ENCODE assay signal across 30 cellular contexts in genomic region chr1:39596163-39596562, GRCh38. TPM values are rescaled to one million over a fixed set of nuclear protein-coding genes. Genes with fewer than 3 reads are reported as not detected.
"Had no signal": no experiment of that assay in that cellular context is flagged by ENCODE, and none has a peak within 500 bp of the region (broad histone marks: within the 10 kb centered on the region; RNA-seq: fewer than 3 reads in every experiment).

No MANE protein-coding gene starts in this region.

- H3K4me1 ChIP-seq: left ventricle myocardium inferior, pancreas, prostate gland, sigmoid colon, thyroid gland, transverse colon, upper lobe of left lung, vagina had no signal

- H3K4me3 ChIP-seq: left ventricle myocardium inferior, lung, pancreas, prostate gland, sigmoid colon, smooth muscle cell, thyroid gland, transverse colon, upper lobe of left lung, vagina had no signal

- H3K27me3 ChIP-seq: pancreas, thyroid gland, upper lobe of left lung, vagina had no signal

- FAIRE-seq: keratinocyte, pancreas had no signal

- H3K4me2 ChIP-seq: smooth muscle cell had no signal

- DNase-seq: hippocampal formation; kidney glomerular epithelial cell; left cardiac atrium; left ventricle myocardium inferior; mesendoderm; naive B cell; natural killer cell; nephron progenitor cell; nucleus accumbens; pancreas; retina; right cardiac atrium; sigmoid colon; stimulated activated CD4-positive, alpha-beta T cell treated with anti-CD3 and anti-CD28 coated beads, Interleukin-1b, Interleukin-23, amount 100 ng/mL, for 48 hours; stimulated activated CD4-positive, alpha-beta T cell treated with anti-CD3 and anti-CD28 coated beads, Interleukin-2, amount 100 ng/mL, for 48 hours; stimulated activated CD4-positive, alpha-beta T cell treated with anti-CD3 and anti-CD28 coated beads, Interleukin-4, amount 100 ng/mL, for 4 hours; stimulated activated CD8-positive, alpha-beta memory T cell treated with anti-CD3 and anti-CD28 coated beads, Interleukin-4, amount 100 ng/mL, for 48 hours; stimulated activated naive CD4-positive, alpha-beta T cell treated with Interleukin-2 at 50 U/mL for 16 hours; stimulated activated naive CD8-positive, alpha-beta T cell treated with anti-CD3 and anti-CD28 coated beads, Interleukin-15, amount 100 ng/mL, for 72 hours; substantia nigra; thyroid gland; transverse colon; upper lobe of left lung had no signal

- H3K36me3 ChIP-seq: left ventricle myocardium inferior, pancreas, prostate gland, sigmoid colon, thyroid gland, transverse colon, upper lobe of left lung, vagina had no signal

- ATAC-seq: left cardiac atrium; natural killer cell; pancreas; right cardiac atrium; stimulated activated memory B cell treated with anti-CD40 and anti-IgM and Interleukin-4, amounts not matched to agents 10 μg/mL and 1 μg/mL and 100 μg/mL, for 72 hours; stimulated activated naive CD8-positive, alpha-beta T cell treated with anti-CD3 and anti-CD28 coated beads, Interleukin-15, amount 100 ng/mL, for 72 hours had no signal

- H3K9me3 ChIP-seq: left ventricle myocardium inferior, pancreas, prostate gland, sigmoid colon, thyroid gland, transverse colon, upper lobe of left lung, vagina had no signal

- H3K27ac ChIP-seq: left ventricle myocardium inferior, pancreas, prostate gland, sigmoid colon, thyroid gland, transverse colon, upper lobe of left lung, vagina had no signal

RNA-seq across cellular contexts. Expression of gene HEYL, which starts 43.3 kb away (rescaled TPM):
- total RNA-seq: mononuclear cell, natural killer cell had no signal
- polyA plus RNA-seq: keratinocyte had no signal
